18 cellular contexts compared by ENCODE assay signal in genomic region chr10:5589071-5589962, GRCh38.
DNase-seq lines count a peak whose midpoint lies in the region; ATAC-seq and TF ChIP-seq lines count a peak whose summit lies in the region.
"Had no signal": no experiment of that assay in that cellular context is flagged by ENCODE, and none has a peak within 500 bp of the region (broad histone marks: within the 10 kb centered on the region; RNA-seq: fewer than 3 reads in every experiment).

No MANE protein-coding gene starts in this region.

- H3K27me3 ChIP-seq in transverse colon, result no peaks in the 10 kb centered on the region

- no peak for TF ChIP-seq CTCF in transverse colon (IDR thresholded peaks at IDR 0.05)

- DNase-seq in T-helper 17 cell (no peak), left kidney (ENCODE audit: low read depth, low spot score) (peak; percentile 51), transverse colon (peak; percentile 37), hepatic stellate cell (ENCODE audit: low spot score) (no peak), NCI-H2227 (lab: John Stamatoyannopoulos, UW; ENCODE audit: unreplicated experiment) (no peak), amniotic stem cell (lab: John Stamatoyannopoulos, UW) (no peak)
- DNase-seq: activated CD4-positive, alpha-beta T cell treated with anti-CD3 and anti-CD28 coated beads for 1 hour; activated naive CD8-positive, alpha-beta T cell treated with anti-CD3 and anti-CD28 coated beads, Interleukin-2, amount 50 U/mL, for 24 hours; CD4-positive, CD25-positive, alpha-beta regulatory T cell; HCEC 1CT; immature natural killer cell; midbrain; NCI-H1694; NCI-H524 treated with DMSO at 0.1 percent for 48 hours; stimulated activated naive CD4-positive, alpha-beta T cell; T-helper 1 cell had no signal

- H3K36me3 ChIP-seq in transverse colon, result no peaks in the 10 kb centered on the region

- H3K27ac Mint-ChIP-seq in T-helper 17 cell, result peak overlapping the region; percentile 45
- H3K27ac Mint-ChIP-seq: activated naive CD8-positive, alpha-beta T cell treated with anti-CD3 and anti-CD28 coated beads, Interleukin-2, amount 50 U/mL, for 24 hours; CD4-positive, CD25-positive, alpha-beta regulatory T cell; immature natural killer cell had no signal

- H3K36me3 Mint-ChIP-seq in T-helper 17 cell (ENCODE audit: low read depth), result no peaks in the 10 kb centered on the region
- H3K36me3 Mint-ChIP-seq: CD4-positive, CD25-positive, alpha-beta regulatory T cell; immature natural killer cell had no signal

- TF ChIP-seq EP300 in Ishikawa (IDR thresholded peaks at IDR 0.05; ENCODE audit: borderline replicate concordance) (no peak), transverse colon (IDR thresholded peaks at IDR 0.05; ENCODE audit: low read depth) (no peak)

- intact Hi-C loops in transverse colon (cut with DNase I; ENCODE audit: low total_unique reads), result no loop called here

- no peak overlapping the region for H3K4me3 Mint-ChIP-seq in T-helper 17 cell
- H3K4me3 Mint-ChIP-seq: activated naive CD8-positive, alpha-beta T cell treated with anti-CD3 and anti-CD28 coated beads, Interleukin-2, amount 50 U/mL, for 24 hours; CD4-positive, CD25-positive, alpha-beta regulatory T cell; immature natural killer cell had no signal

- ATAC-seq in T-helper 17 cell, result no peak
- ATAC-seq: activated naive CD8-positive, alpha-beta T cell treated with anti-CD3 and anti-CD28 coated beads, Interleukin-2, amount 50 U/mL, for 24 hours had no signal

- H3K4me3 ChIP-seq in transverse colon, result no peak overlapping the region

- no peaks in the 10 kb centered on the region for H3K9me3 ChIP-seq in T-helper 17 cell (ENCODE audit: control insufficient read depth, low read length, poor library complexity, severe bottlenecking)
- no peaks in the 10 kb centered on the region for H3K9me3 ChIP-seq in transverse colon

- no peak for TF ChIP-seq RAD21 in Ishikawa (IDR thresholded peaks at IDR 0.05; ENCODE audit: low read depth)

- H3K4me1 Mint-ChIP-seq in T-helper 17 cell, result peaks cover 18% of the 10 kb centered on the region
- H3K4me1 Mint-ChIP-seq: immature natural killer cell had no signal

- peaks cover 10 to 17% (median 14%) of the 10 kb centered on the region in 4 donors for H3K4me1 ChIP-seq in transverse colon

- TF ChIP-seq POLR2A in transverse colon (IDR thresholded peaks at IDR 0.05), result no peak

- in situ Hi-C loops in transverse colon (cut with MboI; ENCODE audit: low pct_ligation_motif_present in 1 of 4, low pct_unique_long_range_greater_than_20kb in 1 of 4, low sequenced_read_pairs in 3 of 4), result no loop called here

- WGBS in transverse colon (ENCODE audit: low coverage in 1 of 2), 2 donors, result 90 to 92% methylated on average over 11 to 16 of the region's 19 CpGs

- H3K27me3 Mint-ChIP-seq in T-helper 17 cell, result peaks cover 16% of the 10 kb centered on the region

- H3K27ac ChIP-seq in transverse colon, result no peak overlapping the region
- H3K27ac ChIP-seq: KMS-11 had no signal

TF ChIP-seq in Ishikawa, 13 proteins besides CTCF, POLR2A, EP300 and RAD21:
- 0 out of 2 replicates have a peak, but pooled peaks have one; percentile 14 for TF ChIP-seq CEBPB (IDR thresholded peaks at IDR 0.05)
- no peak for TF ChIP-seq YY1 (IDR thresholded peaks at IDR 0.05; ENCODE audit: low read depth)

Comparison
In these comparisons a context has a peak if more than half of its experiments do, and no peak if none do; other contexts are left out.
1. DNase-seq: peak in left kidney (single experiment) and transverse colon (single experiment); none in T-helper 17 cell (0 of 3), hepatic stellate cell (single experiment), NCI-H2227 (single experiment) and amniotic stem cell (single experiment).